Comparison of ENCODE assay signal across 8 cellular contexts in genomic region chr13:100588350-100589177, GRCh38. TPM values are rescaled to one million over a fixed set of nuclear protein-coding genes. Genes with fewer than 3 reads are reported as not detected.
A peak's percentile ranks its signal among the peaks of the same experiment; 100 is the strongest.
DNase-seq lines count a peak whose midpoint lies in the region; ATAC-seq and TF ChIP-seq lines count a peak whose summit lies in the region.

TSS of gene GGACT (minus strand) at chr13:100588789. CDS start at chr13:100532591, 56,198 bp downstream.

- H3K4me3 Mint-ChIP-seq in endothelial cell (ENCODE audit: unreplicated experiment) = peak within 1 kb of the TSS; percentile 89

- H3K36me3 ChIP-seq in BE2C = no peaks in the 10 kb centered on the region

- H3K4me1 Mint-ChIP-seq in endothelial cell (ENCODE audit: unreplicated experiment) = peaks cover 12% of the 10 kb centered on the region

- H3K9me3 ChIP-seq in BE2C (no peaks in the 10 kb centered on the region), mononuclear cell (ENCODE audit: low read depth, low read length) (no peaks in the 10 kb centered on the region)

- H3K4me1 ChIP-seq in BE2C (no peaks in the 10 kb centered on the region), mononuclear cell (ENCODE audit: insufficient read depth, low read length) (peaks cover 22% of the 10 kb centered on the region)

- H3K9me3 Mint-ChIP-seq in endothelial cell (ENCODE audit: unreplicated experiment) = no peaks in the 10 kb centered on the region

- no peaks in the 10 kb centered on the region for H3K36me3 Mint-ChIP-seq in endothelial cell (ENCODE audit: low read depth, unreplicated experiment)

- peak within 1 kb of the TSS; percentile 74 for H3K4me3 ChIP-seq in BE2C (ENCODE audit: low read depth, low read length)
- H3K4me3 ChIP-seq in mononuclear cell (ENCODE audit: low read length) = peak within 1 kb of the TSS; percentile 65

- H3K27ac Mint-ChIP-seq in endothelial cell (ENCODE audit: unreplicated experiment) = peak within 1 kb of the TSS; percentile 81

- H3K27me3 Mint-ChIP-seq in endothelial cell (ENCODE audit: unreplicated experiment) = peaks cover 7% of the 10 kb centered on the region

- ATAC-seq in GM18868 (IDR thresholded peaks at IDR 0.05; ENCODE audit: unreplicated experiment) = peak; percentile 96
- peak; percentile 93 for ATAC-seq in HG03097 (IDR thresholded peaks at IDR 0.05; ENCODE audit: low FRiP score, unreplicated experiment)

- DNase-seq in BE2C (peak; percentile 85), NCI-H526 (lab: John Stamatoyannopoulos, UW) (peak; percentile 39 to 89), endothelial cell (ENCODE audit: low spot score) (peak; percentile 86)
- peak; percentile 59 to 70 (median 68) for DNase-seq in activated CD8-positive, alpha-beta memory T cell treated with anti-CD3 and anti-CD28 coated beads for 48 hours (ENCODE audit: low read depth in 2 of 3, low spot score in 2 of 3)
- peak; percentile 75 for DNase-seq in stimulated activated CD8-positive, alpha-beta memory T cell treated with anti-CD3 and anti-CD28 coated beads, Interleukin-4, amount 100 ng/mL, for 24 hours (ENCODE audit: low read depth)

- TF ChIP-seq CTCF in BE2C (IDR thresholded peaks at IDR 0.05; ENCODE audit: low read depth, low read length) = peak; percentile 45; the same call in 1 of the 2 replicates
- TF ChIP-seq CTCF in endothelial cell (IDR thresholded peaks at IDR 0.05; ENCODE audit: unreplicated experiment) = peak; percentile 69

- H3K27me3 ChIP-seq in BE2C (no peaks in the 10 kb centered on the region), mononuclear cell (ENCODE audit: insufficient read depth, low read length) (no peaks in the 10 kb centered on the region)

RNA-seq across cellular contexts. Expression of gene GGACT, which starts in this region (rescaled TPM):
- 21.3 TPM for polyA plus RNA-seq in BE2C (2012; ENCODE audit: insufficient read depth, insufficient read length, low read depth)
- total RNA-seq in endothelial cell (ENCODE audit: unreplicated experiment) (7.0 TPM), mononuclear cell (1.5 TPM)

Comparison
In these comparisons a context has a peak if more than half of its experiments do, and no peak if none do; other contexts are left out.
1. Peak in every context shown above with its lines: DNase-seq, ATAC-seq and H3K4me3 ChIP-seq.